9 cellular contexts compared by ENCODE assay signal in genomic region chr11:7028141-7028540, GRCh38. TPM values are rescaled to one million over a fixed set of nuclear protein-coding genes. Genes with fewer than 3 reads are reported as not detected.
"Had no signal": no experiment of that assay in that cellular context is flagged by ENCODE, and none has a peak within 500 bp of the region (broad histone marks: within the 10 kb centered on the region; RNA-seq: fewer than 3 reads in every experiment).

No MANE protein-coding gene starts in this region.

- H2AFZ ChIP-seq: GM23338 had no signal

- H3K4me3 Mint-ChIP-seq: GM23338, H9 had no signal

- H3K27ac ChIP-seq: KMS-11 had no signal

- H3K4me1 Mint-ChIP-seq: GM23338, H9 had no signal

- H3K4me3 ChIP-seq: GM23338 had no signal

- H3K27ac Mint-ChIP-seq: GM23338, H9 had no signal

- H3K9ac ChIP-seq: KMS-11 had no signal

- ATAC-seq: GM23338 had no signal

- H3K9me3 Mint-ChIP-seq: GM23338 had no signal

- H3K4me2 ChIP-seq: GM23338, KMS-11 had no signal

- DNase-seq: H9, HCEC 1CT, KBM-7 had no signal

- FAIRE-seq: H1, H54, HTR-8/SVneo had no signal

RNA-seq across cellular contexts. Expression of gene NLRP14, which starts 7.9 kb away (rescaled TPM):
- total RNA-seq: H1, HT-29 had no signal
- polyA plus RNA-seq: GM23338 had no signal
